Comparison of ENCODE assay signal across 19 cellular contexts in the genomic region with DNA sequence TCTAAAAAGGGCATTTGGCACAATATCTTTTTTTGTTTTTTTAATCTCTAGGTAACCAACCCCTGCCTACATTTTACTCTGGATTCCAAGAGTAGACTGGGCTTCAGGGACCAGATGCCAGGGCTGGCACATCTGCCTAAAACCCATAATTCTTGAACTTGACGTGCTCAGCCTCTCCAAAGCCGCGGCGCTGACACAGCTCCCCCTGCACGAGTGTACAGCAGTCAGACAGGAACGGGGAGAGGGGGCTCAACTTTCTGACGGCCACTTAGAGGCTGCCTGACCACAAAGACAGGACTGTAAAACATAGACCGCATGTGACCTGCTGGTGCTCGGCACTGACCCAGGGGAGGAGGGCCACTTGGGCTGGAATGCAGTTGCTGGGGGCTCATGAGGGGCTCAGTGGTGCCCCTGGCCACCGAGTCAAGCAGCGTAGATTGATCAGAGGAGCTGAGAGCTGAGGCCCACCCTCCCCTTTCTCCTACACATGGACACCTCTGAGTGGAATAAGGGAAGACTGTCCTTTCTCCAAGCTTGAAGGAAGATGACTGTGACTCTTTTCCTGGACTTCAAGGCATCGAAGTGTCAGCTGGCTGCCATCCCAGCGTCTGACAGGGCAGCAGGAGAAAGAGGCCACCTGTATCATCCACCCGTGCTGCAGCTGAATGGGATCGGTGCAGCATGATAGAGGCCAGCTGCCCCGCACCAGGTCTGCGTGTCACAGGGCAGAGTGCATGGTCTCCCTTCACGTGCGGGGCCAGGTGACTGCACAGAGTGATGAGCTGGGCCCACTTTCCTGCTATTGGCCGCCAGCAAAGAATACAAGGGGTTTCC.
DNase-seq lines count a peak whose midpoint lies in the region; ATAC-seq and TF ChIP-seq lines count a peak whose summit lies in the region.
"Had no signal": no experiment of that assay in that cellular context is flagged by ENCODE, and none has a peak within 500 bp of the region (broad histone marks: within the 10 kb centered on the region; RNA-seq: fewer than 3 reads in every experiment).

No MANE protein-coding gene starts in this region.

- H3K27me3 Mint-ChIP-seq in nephron progenitor cell (ENCODE audit: low read depth, poor library complexity): peaks cover 13% of the 10 kb centered on the region
- H3K27me3 Mint-ChIP-seq: activated CD4-positive, alpha-beta memory T cell treated with anti-CD3 and anti-CD28 coated beads for 36 hours had no signal

- peak overlapping the region; percentile 15 to 58 for H3K4me3 ChIP-seq in stomach smooth muscle (ENCODE audit: low read length in 2 of 2)
- H3K4me3 ChIP-seq: BLaER1, heart left ventricle, K562 had no signal

- no peaks in the 10 kb centered on the region for H3K27me3 ChIP-seq in stomach smooth muscle (ENCODE audit: control insufficient read depth in 1 of 2, insufficient read depth in 2 of 2, low read length in 2 of 2)
- H3K27me3 ChIP-seq: BLaER1, heart left ventricle had no signal

- no peaks in the 10 kb centered on the region for H3K9me3 ChIP-seq in stomach smooth muscle (ENCODE audit: control insufficient read depth in 2 of 2, low read length in 2 of 2)
- H3K9me3 ChIP-seq: BLaER1, heart left ventricle had no signal

- DNase-seq in SK-N-DZ (ENCODE audit: low spot score): peak; percentile 20
- DNase-seq in cortex of kidney (lab: John Stamatoyannopoulos, UW): peak; percentile 7
- DNase-seq in nephron progenitor cell: peak; percentile 23
- no peak for DNase-seq in activated CD8-positive, alpha-beta memory T cell treated with anti-CD3 and anti-CD28 coated beads for 24 hours
- no peak for DNase-seq in medulla oblongata (ENCODE audit: extremely low spot score)
- DNase-seq: DMS53, erythroblast, NCI-H1417, NCI-H446, OCI-M1 had no signal

- no peaks in the 10 kb centered on the region for H3K36me3 Mint-ChIP-seq in nephron progenitor cell (ENCODE audit: low read depth)
- H3K36me3 Mint-ChIP-seq: activated CD4-positive, alpha-beta memory T cell treated with anti-CD3 and anti-CD28 coated beads for 36 hours had no signal

- H3K4me3 Mint-ChIP-seq in nephron progenitor cell: peak overlapping the region; percentile 50
- H3K4me3 Mint-ChIP-seq: activated CD4-positive, alpha-beta memory T cell treated with anti-CD3 and anti-CD28 coated beads for 36 hours had no signal

- no peaks in the 10 kb centered on the region for H3K36me3 ChIP-seq in stomach smooth muscle (ENCODE audit: control insufficient read depth in 2 of 2, insufficient read depth in 2 of 2, low read length in 2 of 2)
- H3K36me3 ChIP-seq: BLaER1, heart left ventricle had no signal

- peaks cover 14% of the 10 kb centered on the region for H3K4me1 ChIP-seq in stomach smooth muscle (ENCODE audit: control insufficient read depth, insufficient read depth, low read length)
- H3K4me1 ChIP-seq: BLaER1 had no signal

- TF ChIP-seq CTCF in nephron progenitor cell (IDR thresholded peaks at IDR 0.05): no peak

- H3K9me3 Mint-ChIP-seq in nephron progenitor cell: no peaks in the 10 kb centered on the region
- H3K9me3 Mint-ChIP-seq: activated CD4-positive, alpha-beta memory T cell treated with anti-CD3 and anti-CD28 coated beads for 36 hours; activated T-helper 2 cell treated with anti-CD3 and anti-CD28 coated beads, Interferon-gamma antibody, Interleukin-2, Interleukin-4, amounts not matched to agents 10 μg/mL and 5 μg/mL and 100 μg/mL, durations not matched to agents 14 hours and 24 hours and 36 hours had no signal

- H3K9ac ChIP-seq in stomach smooth muscle (ENCODE audit: low read length in 2 of 2): peak overlapping the region in 1 of 2 donors; percentile 10
- H3K9ac ChIP-seq: BLaER1 had no signal

- peaks cover 52% of the 10 kb centered on the region for H3K4me1 Mint-ChIP-seq in nephron progenitor cell

- ATAC-seq in GM18511 (IDR thresholded peaks at IDR 0.05; ENCODE audit: unreplicated experiment): no peak

- peak overlapping the region; percentile 91 for H3K27ac Mint-ChIP-seq in nephron progenitor cell
- H3K27ac Mint-ChIP-seq: activated CD4-positive, alpha-beta memory T cell treated with anti-CD3 and anti-CD28 coated beads for 36 hours; activated T-helper 2 cell treated with anti-CD3 and anti-CD28 coated beads, Interferon-gamma antibody, Interleukin-2, Interleukin-4, amounts not matched to agents 10 μg/mL and 5 μg/mL and 100 μg/mL, durations not matched to agents 14 hours and 24 hours and 36 hours had no signal

- H3K27ac ChIP-seq in stomach smooth muscle (ENCODE audit: low read length): no peak overlapping the region
- H3K27ac ChIP-seq: BLaER1, HL-60, VCaP had no signal

Comparison
In these comparisons a context has a peak if more than half of its experiments do, and no peak if none do; other contexts are left out.
1. DNase-seq: peak in SK-N-DZ (single experiment), cortex of kidney (single experiment) and nephron progenitor cell (single experiment); none in activated CD8-positive, alpha-beta memory T cell treated with anti-CD3 and anti-CD28 coated beads for 24 hours (single experiment) and medulla oblongata (single experiment).